Comparison of ENCODE assay signal across 29 cellular contexts in the genomic region with DNA sequence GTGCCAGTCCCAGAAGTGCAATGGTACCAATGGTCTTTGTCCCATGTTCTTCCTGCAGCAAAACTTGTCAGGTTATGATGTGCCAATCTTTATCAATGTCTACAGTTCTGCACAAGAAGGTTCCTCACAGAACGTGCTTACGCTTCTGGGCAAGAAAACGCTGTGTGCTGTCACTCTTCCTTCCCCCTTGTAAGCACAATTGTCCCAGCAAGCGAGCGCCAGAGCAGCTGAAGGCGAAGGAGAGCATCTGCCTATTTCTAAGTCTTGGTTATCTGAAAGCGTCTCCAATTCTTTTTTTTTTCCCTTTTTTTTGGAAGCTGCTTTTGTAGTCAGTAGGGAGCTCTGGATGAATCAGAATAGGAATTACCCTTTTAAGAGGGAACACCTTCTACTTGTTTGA.
"Had no signal": no experiment of that assay in that cellular context is flagged by ENCODE, and none has a peak within 500 bp of the region (broad histone marks: within the 10 kb centered on the region; RNA-seq: fewer than 3 reads in every experiment).

No MANE protein-coding gene starts in this region.

- H3K4me1 ChIP-seq: adrenal gland, body of pancreas, foreskin keratinocyte, upper lobe of right lung had no signal

- ATAC-seq: activated CD4-positive, CD25-positive, alpha-beta regulatory T cell treated with anti-CD3 and anti-CD28 coated beads, Interleukin-2, amount 50 U/mL, for 24 hours; body of pancreas; effector memory CD8-positive, alpha-beta T cell; foreskin keratinocyte; left ventricle myocardium superior; naive thymus-derived CD4-positive, alpha-beta T cell; sciatic nerve; stimulated activated effector memory CD8-positive, alpha-beta T cell treated with anti-CD3 and anti-CD28 coated beads, Interleukin-12 subunit alpha, Interleukin-12 subunit beta, amount 100 ng/mL, for 72 hours; upper lobe of right lung had no signal

- H3K36me3 ChIP-seq: adrenal gland, esophagus muscularis mucosa, upper lobe of right lung had no signal

- H3K9me3 Mint-ChIP-seq: mesothelial cell of epicardium had no signal

- H3K27ac Mint-ChIP-seq: activated naive CD4-positive, alpha-beta T cell treated with anti-CD3 and anti-CD28 coated beads for 36 hours; activated naive CD8-positive, alpha-beta T cell treated with anti-CD3 and anti-CD28 coated beads for 36 hours; effector memory CD8-positive, alpha-beta T cell; mesothelial cell of epicardium; naive thymus-derived CD4-positive, alpha-beta T cell; progenitor cell of endocrine pancreas; stimulated activated effector memory CD8-positive, alpha-beta T cell treated with anti-CD3 and anti-CD28 coated beads, Interleukin-12 subunit alpha, Interleukin-12 subunit beta, amount 100 ng/mL, for 72 hours; stimulated activated naive CD8-positive, alpha-beta T cell treated with anti-CD3 and anti-CD28 coated beads, Interleukin-15, Interleukin-2, amounts not matched to agents 100 ng/mL and 50 ng/mL, for 24 hours had no signal

- H3K27me3 ChIP-seq: adrenal gland, body of pancreas, esophagus muscularis mucosa, foreskin keratinocyte, upper lobe of right lung had no signal

- H3K27me3 Mint-ChIP-seq: activated naive CD8-positive, alpha-beta T cell treated with anti-CD3 and anti-CD28 coated beads for 36 hours; effector memory CD8-positive, alpha-beta T cell; stimulated activated naive CD8-positive, alpha-beta T cell treated with anti-CD3 and anti-CD28 coated beads, Interleukin-15, Interleukin-2, amounts not matched to agents 100 ng/mL and 50 ng/mL, for 24 hours had no signal

- H3K9me3 ChIP-seq: adrenal gland, body of pancreas, esophagus muscularis mucosa, upper lobe of right lung had no signal

- H3K27ac ChIP-seq: body of pancreas, coronary artery, foreskin keratinocyte, skin epidermis, upper lobe of right lung, VCaP had no signal

- H3K4me1 Mint-ChIP-seq: activated naive CD8-positive, alpha-beta T cell treated with anti-CD3 and anti-CD28 coated beads for 36 hours; mesothelial cell of epicardium; naive thymus-derived CD4-positive, alpha-beta T cell; stimulated activated effector memory CD8-positive, alpha-beta T cell treated with anti-CD3 and anti-CD28 coated beads, Interleukin-12 subunit alpha, Interleukin-12 subunit beta, amount 100 ng/mL, for 72 hours had no signal

- H3K4me3 Mint-ChIP-seq: activated naive CD4-positive, alpha-beta T cell treated with anti-CD3 and anti-CD28 coated beads for 36 hours; activated naive CD8-positive, alpha-beta T cell treated with anti-CD3 and anti-CD28 coated beads for 36 hours; effector memory CD8-positive, alpha-beta T cell; mesothelial cell of epicardium; naive thymus-derived CD4-positive, alpha-beta T cell; stimulated activated effector memory CD8-positive, alpha-beta T cell treated with anti-CD3 and anti-CD28 coated beads, Interleukin-12 subunit alpha, Interleukin-12 subunit beta, amount 100 ng/mL, for 72 hours; stimulated activated naive CD8-positive, alpha-beta T cell treated with anti-CD3 and anti-CD28 coated beads, Interleukin-15, Interleukin-2, amounts not matched to agents 100 ng/mL and 50 ng/mL, for 24 hours had no signal

- H3K4me3 ChIP-seq: adrenal gland, body of pancreas, coronary artery, skin epidermis, upper lobe of right lung had no signal

- DNase-seq: activated CD4-positive, alpha-beta T cell treated with anti-CD3 and anti-CD28 coated beads for 48 hours; activated CD4-positive, alpha-beta T cell treated with anti-CD3 and anti-CD28 coated beads, Interleukin-2, amount 50 U/mL, for 48 hours; activated CD8-positive, alpha-beta memory T cell treated with anti-CD3 and anti-CD28 coated beads for 24 hours; activated effector memory CD4-positive, alpha-beta T cell treated with anti-CD3 and anti-CD28 coated beads, Interleukin-2, amount 50 U/mL, for 16 hours; activated naive CD4-positive, alpha-beta T cell treated with anti-CD3 and anti-CD28 coated beads for 36 hours; activated naive CD8-positive, alpha-beta T cell treated with anti-CD3 and anti-CD28 coated beads for 36 hours; aorta; body of pancreas; cerebellar nuclear complex; effector memory CD8-positive, alpha-beta T cell; foreskin keratinocyte; islet precursor cell; left ventricle myocardium superior; mammary epithelial cell; naive thymus-derived CD4-positive, alpha-beta T cell; stimulated activated CD4-positive, alpha-beta T cell treated with anti-CD3 and anti-CD28 coated beads, Interleukin-12 subunit alpha, Interleukin-12 subunit beta, amount 100 ng/mL, for 4 hours; stimulated activated CD4-positive, alpha-beta T cell treated with anti-CD3 and anti-CD28 coated beads, Interleukin-4, amount 100 ng/mL, for 24 hours; upper lobe of right lung had no signal

- H3K36me3 Mint-ChIP-seq: activated naive CD8-positive, alpha-beta T cell treated with anti-CD3 and anti-CD28 coated beads for 36 hours; mesothelial cell of epicardium; naive thymus-derived CD4-positive, alpha-beta T cell; stimulated activated effector memory CD8-positive, alpha-beta T cell treated with anti-CD3 and anti-CD28 coated beads, Interleukin-12 subunit alpha, Interleukin-12 subunit beta, amount 100 ng/mL, for 72 hours had no signal
